ENCODE assay signal across 8 cellular contexts in genomic region chr10:111976557-111976956, GRCh38.
"Had no signal": no experiment of that assay in that cellular context is flagged by ENCODE, and none has a peak within 500 bp of the region (broad histone marks: within the 10 kb centered on the region; RNA-seq: fewer than 3 reads in every experiment).

No MANE protein-coding gene starts in this region.

- H3K4me3 ChIP-seq: GM12878 had no signal

- ATAC-seq: GM12878 had no signal

- FAIRE-seq: G401.6, GM12878, GM12891, GM12892, GM18507, GM19239 had no signal

- DNase-seq: GDM1, GF-D8 had no signal
